ENCODE assay signal across 33 cellular contexts in the genomic region with DNA sequence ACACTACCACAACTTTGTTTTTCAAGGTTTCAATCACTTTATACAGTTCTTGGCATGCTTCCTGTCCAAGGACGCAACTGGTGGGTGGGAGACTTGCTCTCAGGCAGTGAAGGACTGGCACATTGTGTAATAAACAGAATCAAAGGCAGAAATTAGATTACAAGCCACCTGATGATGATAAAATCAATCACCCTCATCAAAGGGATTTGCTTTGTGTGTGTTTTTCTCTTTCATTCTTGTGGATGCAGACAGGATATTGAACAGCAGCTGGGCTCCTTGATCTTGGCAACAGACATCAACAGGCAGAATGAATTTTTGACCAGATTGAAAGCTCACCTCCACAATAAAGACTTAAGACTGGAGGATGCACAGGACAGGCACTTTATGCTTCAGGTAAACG.
"Had no signal": no experiment of that assay in that cellular context is flagged by ENCODE, and none has a peak within 500 bp of the region (broad histone marks: within the 10 kb centered on the region; RNA-seq: fewer than 3 reads in every experiment).

No MANE protein-coding gene starts in this region.

- H3K4me2 ChIP-seq: PC-9 had no signal

- H3K4me3 ChIP-seq: PC-9 had no signal

- H2AFZ ChIP-seq: PC-9 had no signal

- ATAC-seq: activated CD8-positive, alpha-beta memory T cell treated with anti-CD3 and anti-CD28 coated beads, Interleukin-2, amount 10 ng/mL, durations not matched to agents 7 days and 5 days; activated naive CD8-positive, alpha-beta T cell treated with anti-CD3 and anti-CD28 coated beads, Interleukin-2, amount 50 U/mL, for 24 hours; Right ventricle myocardium inferior had no signal

- H3K27ac ChIP-seq: PC-9, RWPE1, VCaP had no signal

- DNase-seq: activated B cell treated with CpG ODN at 0.5 μM for 24 hours; activated CD4-positive, alpha-beta memory T cell treated with anti-CD3 and anti-CD28 coated beads, Interleukin-2, amount 10 ng/mL, durations not matched to agents 7 days and 5 days; activated CD4-positive, alpha-beta T cell treated with anti-CD3 and anti-CD28 coated beads for 4 hours; activated CD4-positive, alpha-beta T cell treated with anti-CD3 and anti-CD28 coated beads, Interleukin-2, amount 50 U/mL, for 1 hour; activated CD4-positive, CD25-positive, alpha-beta regulatory T cell treated with anti-CD3 and anti-CD28 coated beads, Interleukin-2, amount 50 U/mL, for 72 hours; activated CD8-positive, alpha-beta memory T cell treated with anti-CD3 and anti-CD28 coated beads for 24 hours; activated CD8-positive, alpha-beta memory T cell treated with anti-CD3 and anti-CD28 coated beads, Interleukin-2, amount 10 ng/mL, durations not matched to agents 7 days and 5 days; activated CD8-positive, alpha-beta memory T cell treated with anti-CD3 and anti-CD28 coated beads, Interleukin-2, amount 50 U/mL, for 48 hours; activated effector memory CD4-positive, alpha-beta T cell treated with Interleukin-2 at 50 U/mL for 16 hours; activated naive CD4-positive, alpha-beta T cell treated with anti-CD3 and anti-CD28 coated beads, Interleukin-2, amount 10 ng/mL, durations not matched to agents 7 days and 5 days; activated naive CD8-positive, alpha-beta T cell treated with anti-CD3 and anti-CD28 coated beads, Interleukin-2, amount 50 U/mL, for 24 hours; activated T-cell treated with anti-CD3 and anti-CD28 coated beads, Interleukin-2, amount 50 U/mL, for 48 hours; anterior cingulate cortex; central memory CD4-positive, alpha-beta T cell; MM.1S; MV-4-11; NCI-H1092; NCI-H1436 treated with DMSO at 0.1 percent for 48 hours; NCI-H1694 treated with DMSO at 0.1 percent for 48 hours; NCI-H2029; NCI-H2171 treated with DMSO at 0.1 percent for 48 hours; NCI-H2227 treated with DMSO at 0.1 percent for 48 hours; NCI-H446; NCI-H524; NCI-H69; NK-92 treated with Interleukin-12 subunit alpha and Interleukin-12 subunit beta, amount 100 ng/mL, for 24 hours; SIG-M5; T-helper 1 cell; T-helper 9 cell had no signal
